Comparison of ENCODE assay signal across 10 cellular contexts in the genomic region with DNA sequence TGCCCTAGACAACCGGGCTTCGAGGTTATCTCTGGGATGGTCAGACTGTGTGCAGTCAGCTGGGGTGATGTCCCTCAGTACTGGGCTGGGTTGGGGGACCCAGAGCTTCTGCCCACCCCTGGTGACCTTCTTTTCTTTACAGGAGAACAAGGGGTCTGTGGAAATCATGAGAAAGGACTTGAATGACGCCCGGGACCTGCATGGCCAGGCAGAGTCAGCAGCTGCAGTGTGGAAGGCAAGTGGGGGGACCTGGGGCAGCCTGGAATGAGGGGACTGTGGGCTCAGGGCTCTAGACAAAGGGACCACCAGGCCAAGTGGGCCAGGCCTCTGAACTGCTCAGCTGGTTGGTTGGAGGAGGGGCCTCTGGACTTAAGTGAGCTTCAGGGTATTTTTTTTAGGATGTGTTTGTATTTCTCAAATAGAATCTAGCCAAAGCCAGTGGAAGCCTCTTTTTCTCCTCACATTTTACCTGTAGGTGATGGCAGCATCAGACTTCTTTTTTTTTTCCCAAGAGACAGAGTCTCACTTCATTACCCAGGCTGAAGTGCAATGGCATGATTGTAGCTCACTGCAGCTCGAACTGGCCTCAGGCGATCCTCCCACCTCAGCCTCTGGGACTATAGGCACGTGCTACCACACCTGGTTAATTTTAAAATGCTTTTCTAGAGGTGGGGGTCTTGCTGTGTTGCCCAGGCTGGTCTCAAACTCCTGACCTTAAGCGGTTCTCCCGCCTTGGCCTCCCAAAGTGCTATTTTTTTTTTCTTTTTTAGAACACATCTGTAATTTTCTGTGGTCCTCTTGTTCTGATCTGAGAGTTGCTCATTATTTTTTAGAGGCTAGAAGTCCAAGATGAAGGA. TPM values are rescaled to one million over a fixed set of nuclear protein-coding genes. Genes with fewer than 3 reads are reported as not detected.
DNase-seq lines count a peak whose midpoint lies in the region; ATAC-seq and TF ChIP-seq lines count a peak whose summit lies in the region.
"Had no signal": no experiment of that assay in that cellular context is flagged by ENCODE, and none has a peak within 500 bp of the region (broad histone marks: within the 10 kb centered on the region; RNA-seq: fewer than 3 reads in every experiment).

No MANE protein-coding gene starts in this region.

- ATAC-seq in RWPE2 (ENCODE audit: low read depth) (no peak), GM19035 (IDR thresholded peaks at IDR 0.05; ENCODE audit: unreplicated experiment) (no peak)

- peak; percentile 28 for TF ChIP-seq POLR2A in erythroblast (IDR thresholded peaks at IDR 0.05; ENCODE audit: low read length)

- H3K4me3 Mint-ChIP-seq in T-helper 1 cell treated with Interleukin-12 subunit alpha and Interleukin-12 subunit beta and Interleukin-4 antibody, amounts not matched to agents 30 μg/mL and 1 μg/mL, for 36 hours, result peak overlapping the region; percentile 94

- H3K27me3 Mint-ChIP-seq in T-helper 1 cell treated with Interleukin-12 subunit alpha and Interleukin-12 subunit beta and Interleukin-4 antibody, amounts not matched to agents 30 μg/mL and 1 μg/mL, for 36 hours (ENCODE audit: low read depth), result no peaks in the 10 kb centered on the region

- TF ChIP-seq CTCF in RWPE2 (IDR thresholded peaks at IDR 0.05; ENCODE audit: poor library complexity, severe bottlenecking), result no peak
- TF ChIP-seq CTCF in GM13977 (IDR thresholded peaks at IDR 0.05; ENCODE audit: extremely low read depth, insufficient read depth, missing control alignments), result no peak

- H3K27me3 ChIP-seq in RWPE2 (ENCODE audit: insufficient read depth, poor library complexity, severe bottlenecking) (no peaks in the 10 kb centered on the region), skeletal muscle satellite cell (ENCODE audit: control insufficient read depth, insufficient read depth, low read length) (no peaks in the 10 kb centered on the region)
- H3K27me3 ChIP-seq: right atrium auricular region had no signal

- DNase-seq in T-helper 1 cell, result no peak
- DNase-seq in RWPE2 (ENCODE audit: low spot score), result no peak
- DNase-seq in erythroblast (lab: John Stamatoyannopoulos, UW), result peak; percentile 33 to 66
- no peak for DNase-seq in NCI-H1436 treated with DMSO at 0.1 percent for 48 hours (lab: John Stamatoyannopoulos, UW)
- no peak for DNase-seq in GM13977 (ENCODE audit: low spot score)
- DNase-seq: HCEC 1CT had no signal

- no peaks in the 10 kb centered on the region for H3K4me1 ChIP-seq in RWPE2 (ENCODE audit: insufficient read depth, poor library complexity, severe bottlenecking)
- peaks cover 18% of the 10 kb centered on the region for H3K4me1 ChIP-seq in skeletal muscle satellite cell (ENCODE audit: control insufficient read depth, insufficient read depth, low read length)

- H3K4me2 ChIP-seq in skeletal muscle satellite cell (ENCODE audit: low read length), result peak overlapping the region; percentile 97

- H3K27ac Mint-ChIP-seq in T-helper 1 cell treated with Interleukin-12 subunit alpha and Interleukin-12 subunit beta and Interleukin-4 antibody, amounts not matched to agents 30 μg/mL and 1 μg/mL, for 36 hours, result peak overlapping the region; percentile 41

- H3K36me3 ChIP-seq in RWPE2 (ENCODE audit: low read depth), result peaks cover 11% of the 10 kb centered on the region; the same call in 1 of the 2 replicates
- peaks cover 33% of the 10 kb centered on the region for H3K36me3 ChIP-seq in skeletal muscle satellite cell (ENCODE audit: insufficient read depth, low read length)

- H3K4me1 Mint-ChIP-seq in T-helper 1 cell treated with Interleukin-12 subunit alpha and Interleukin-12 subunit beta and Interleukin-4 antibody, amounts not matched to agents 30 μg/mL and 1 μg/mL, for 36 hours (ENCODE audit: low read depth), result peaks cover 31% of the 10 kb centered on the region

- no peak overlapping the region for H3K27ac ChIP-seq in RWPE2 (ENCODE audit: poor library complexity, severe bottlenecking)

- no peaks in the 10 kb centered on the region for H3K9me3 Mint-ChIP-seq in T-helper 1 cell treated with Interleukin-12 subunit alpha and Interleukin-12 subunit beta and Interleukin-4 antibody, amounts not matched to agents 30 μg/mL and 1 μg/mL, for 36 hours

- H3K4me3 ChIP-seq in RWPE2 (ENCODE audit: severe bottlenecking), result peak overlapping the region; percentile 98
- peak overlapping the region; percentile 76 for H3K4me3 ChIP-seq in skeletal muscle satellite cell (ENCODE audit: low read length)

- peak overlapping the region; percentile 93 for H3K9ac ChIP-seq in skeletal muscle satellite cell (ENCODE audit: low read depth, low read length)

- H3K36me3 Mint-ChIP-seq in T-helper 1 cell treated with Interleukin-12 subunit alpha and Interleukin-12 subunit beta and Interleukin-4 antibody, amounts not matched to agents 30 μg/mL and 1 μg/mL, for 36 hours (ENCODE audit: low read depth), result peaks cover 36% of the 10 kb centered on the region

- H3K9me3 ChIP-seq in RWPE2 (ENCODE audit: severe bottlenecking), result no peaks in the 10 kb centered on the region
- no peaks in the 10 kb centered on the region for H3K9me3 ChIP-seq in skeletal muscle satellite cell (replicated peaks; ENCODE audit: low read length)
- H3K9me3 ChIP-seq: right atrium auricular region had no signal

- in situ Hi-C loops in GM13977 (cut with MboI; ENCODE audit: low pct_unique_long_range_greater_than_20kb, low sequenced_read_pairs, unreplicated experiment), result no loop called here

RNA-seq across cellular contexts. Expression of gene RNF187, which starts 1.9 kb away (rescaled TPM):
- 34.2 and 51.1 TPM in 2 replicates for total RNA-seq in skeletal muscle satellite cell (2012; rRNA removed)

Comparison
In these comparisons a context has a peak if more than half of its experiments do, and no peak if none do; other contexts are left out.
1. DNase-seq: peak in erythroblast (2 of 2); none in T-helper 1 cell (0 of 5), RWPE2 (single experiment), NCI-H1436 treated with DMSO at 0.1 percent for 48 hours (single experiment) and GM13977 (single experiment).